ENCODE assay signal across 19 cellular contexts in the genomic region with DNA sequence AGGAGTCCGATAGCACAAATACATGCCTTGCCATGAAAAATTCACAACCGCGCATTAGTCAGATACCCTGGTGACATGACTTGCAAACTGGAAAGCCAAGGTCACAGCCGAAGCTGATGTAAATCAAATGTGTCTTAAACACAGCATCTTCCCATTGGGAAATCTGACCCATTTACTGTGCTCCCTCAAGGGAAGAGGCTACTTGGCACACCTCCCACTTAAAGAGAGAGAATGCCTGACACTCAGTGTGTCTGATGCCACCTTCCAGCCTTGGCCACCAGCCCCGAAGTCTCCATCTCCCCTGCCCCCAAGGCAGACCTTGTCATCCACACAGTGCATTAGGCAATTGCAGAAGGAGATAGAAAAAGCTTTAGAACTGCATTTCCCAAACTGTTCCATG.
"Had no signal": no experiment of that assay in that cellular context is flagged by ENCODE, and none has a peak within 500 bp of the region (broad histone marks: within the 10 kb centered on the region; RNA-seq: fewer than 3 reads in every experiment).

No MANE protein-coding gene starts in this region.

- H3K36me3 Mint-ChIP-seq: IgD-negative memory B cell, T-cell had no signal

- H3K27me3 Mint-ChIP-seq: T-cell had no signal

- H3K4me1 Mint-ChIP-seq: IgD-negative memory B cell, T-cell had no signal

- H3K4me3 Mint-ChIP-seq: IgD-negative memory B cell; T-cell; T-helper 1 cell treated with Interleukin-12 subunit alpha and Interleukin-12 subunit beta and Interleukin-4 antibody, amounts not matched to agents 30 μg/mL and 1 μg/mL, for 36 hours had no signal

- DNase-seq: Kasumi-1, NCI-H1105 treated with DMSO at 0.1 percent for 48 hours, NCI-H1417 treated with DMSO at 0.1 percent for 48 hours, NCI-H146, NCI-H1694 treated with DMSO at 0.1 percent for 48 hours, NCI-H1930, NCI-H2081, NCI-H2107, NCI-H2171 treated with DMSO at 0.1 percent for 48 hours, NCI-H345, NCI-H446 treated with DMSO at 0.1 percent for 48 hours, NCI-H510A treated with DMSO at 0.1 percent for 48 hours, NCI-H526, SHP77, SK-N-SH, SW 1271, T-cell had no signal

- H3K27ac Mint-ChIP-seq: T-cell; T-helper 1 cell treated with Interleukin-12 subunit alpha and Interleukin-12 subunit beta and Interleukin-4 antibody, amounts not matched to agents 30 μg/mL and 1 μg/mL, for 36 hours had no signal
